Comparison of ENCODE assay signal across 8 cellular contexts in the genomic region with DNA sequence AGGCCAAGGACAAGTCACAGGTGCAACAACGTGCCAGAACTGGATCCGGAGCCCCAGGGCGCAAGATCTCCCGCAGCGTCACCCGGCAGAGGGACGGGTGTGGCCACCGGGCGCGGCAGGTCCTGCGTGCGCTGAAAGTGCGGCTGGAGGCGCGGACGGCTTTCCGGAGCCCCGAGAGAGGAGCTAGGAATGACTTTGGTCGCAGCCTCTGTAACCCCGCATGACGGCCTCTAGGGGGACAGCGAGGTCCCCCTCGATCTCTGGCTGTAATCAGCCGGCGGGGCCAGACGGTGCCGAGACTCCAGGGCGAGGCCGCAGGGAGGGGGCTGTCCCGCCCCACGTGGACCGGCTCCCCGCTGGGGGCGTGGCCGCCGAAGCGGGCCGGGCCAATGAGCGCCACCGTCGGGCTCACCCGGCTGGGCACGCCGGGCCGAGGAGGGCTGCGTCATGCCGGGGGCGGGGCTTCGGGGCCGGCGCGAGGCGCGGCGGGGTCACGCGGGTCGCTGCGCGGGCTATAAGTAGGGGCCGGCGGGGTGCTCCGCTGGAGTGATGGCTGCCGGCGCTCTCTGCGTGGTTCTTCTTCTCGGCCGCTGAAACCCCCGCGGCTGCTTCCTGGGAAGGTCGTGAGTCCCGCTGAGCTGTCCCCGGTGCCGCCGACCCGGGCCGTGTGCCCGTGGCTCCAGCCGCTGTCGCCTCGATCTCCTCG. TPM values are rescaled to one million over a fixed set of nuclear protein-coding genes. Genes with fewer than 3 reads are reported as not detected.
A peak's percentile ranks its signal among the peaks of the same experiment; 100 is the strongest.
DNase-seq lines count a peak whose midpoint lies in the region; ATAC-seq and TF ChIP-seq lines count a peak whose summit lies in the region.

A gene with protein sequence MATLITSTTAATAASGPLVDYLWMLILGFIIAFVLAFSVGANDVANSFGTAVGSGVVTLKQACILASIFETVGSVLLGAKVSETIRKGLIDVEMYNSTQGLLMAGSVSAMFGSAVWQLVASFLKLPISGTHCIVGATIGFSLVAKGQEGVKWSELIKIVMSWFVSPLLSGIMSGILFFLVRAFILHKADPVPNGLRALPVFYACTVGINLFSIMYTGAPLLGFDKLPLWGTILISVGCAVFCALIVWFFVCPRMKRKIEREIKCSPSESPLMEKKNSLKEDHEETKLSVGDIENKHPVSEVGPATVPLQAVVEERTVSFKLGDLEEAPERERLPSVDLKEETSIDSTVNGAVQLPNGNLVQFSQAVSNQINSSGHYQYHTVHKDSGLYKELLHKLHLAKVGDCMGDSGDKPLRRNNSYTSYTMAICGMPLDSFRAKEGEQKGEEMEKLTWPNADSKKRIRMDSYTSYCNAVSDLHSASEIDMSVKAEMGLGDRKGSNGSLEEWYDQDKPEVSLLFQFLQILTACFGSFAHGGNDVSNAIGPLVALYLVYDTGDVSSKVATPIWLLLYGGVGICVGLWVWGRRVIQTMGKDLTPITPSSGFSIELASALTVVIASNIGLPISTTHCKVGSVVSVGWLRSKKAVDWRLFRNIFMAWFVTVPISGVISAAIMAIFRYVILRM (plus strand): TSS at position 544 of the 706 bp plus-strand sequence. CDS start 890 bp downstream, outside the sequence.

- H3K36me3 Mint-ChIP-seq in activated T-cell treated with anti-CD3 and anti-CD28 coated beads, Interleukin-2, amount 50 U/mL, for 4 hours (ENCODE audit: insufficient read depth), result peaks cover 28% of the 10 kb centered on the region

- peaks cover 17 to 37% of the 10 kb centered on the region in 2 donors for H3K4me1 ChIP-seq in muscle layer of duodenum (ENCODE audit: control insufficient read depth in 1 of 2, insufficient read depth in 2 of 2, low read length in 2 of 2)

- no peaks in the 10 kb centered on the region for H3K27me3 ChIP-seq in muscle layer of duodenum (ENCODE audit: low read depth, low read length)

- H3K4me1 Mint-ChIP-seq in activated T-cell treated with anti-CD3 and anti-CD28 coated beads, Interleukin-2, amount 50 U/mL, for 4 hours (ENCODE audit: low read depth), result peaks cover 52% of the 10 kb centered on the region

- TF ChIP-seq EP300 in Ishikawa (IDR thresholded peaks at IDR 0.05; ENCODE audit: borderline replicate concordance), result peak; percentile 33

- DNase-seq in DMS53 (lab: John Stamatoyannopoulos, UW), result peak; percentile 99
- DNase-seq in activated T-cell treated with anti-CD3 and anti-CD28 coated beads, Interleukin-2, amount 50 U/mL, for 4 hours, result peak; percentile 99
- DNase-seq in stimulated activated CD8-positive, alpha-beta memory T cell treated with anti-CD3 and anti-CD28 coated beads, Interleukin-7, amount 100 ng/mL, for 48 hours (ENCODE audit: extremely low read depth in 1 of 2, low read depth in 1 of 2), result peak; percentile 91 to 99

- ATAC-seq in GM21576 (IDR thresholded peaks at IDR 0.05; ENCODE audit: unreplicated experiment) (peak; percentile 85), esophagus mucosa (peak; percentile 98)
- peak; percentile 92 to 93 for ATAC-seq in activated T-cell treated with anti-CD3 and anti-CD28 coated beads, Interleukin-2, amount 50 U/mL, for 4 hours

- no peak for TF ChIP-seq RAD21 in Ishikawa (IDR thresholded peaks at IDR 0.05; ENCODE audit: low read depth)

- H3K27ac ChIP-seq in muscle layer of duodenum (ENCODE audit: low read length), result peak within 1 kb of the TSS; percentile 86

- peak within 1 kb of the TSS; percentile 77 to 85 for H3K4me3 ChIP-seq in muscle layer of duodenum (ENCODE audit: low read depth in 1 of 2, low read length in 2 of 2)

- no peaks in the 10 kb centered on the region for H3K27me3 Mint-ChIP-seq in activated T-cell treated with anti-CD3 and anti-CD28 coated beads, Interleukin-2, amount 50 U/mL, for 4 hours (ENCODE audit: low read depth)

- no peaks in the 10 kb centered on the region for H3K9me3 Mint-ChIP-seq in activated T-cell treated with anti-CD3 and anti-CD28 coated beads, Interleukin-2, amount 50 U/mL, for 4 hours

- peak within 1 kb of the TSS; percentile 94 for H3K4me3 Mint-ChIP-seq in activated T-cell treated with anti-CD3 and anti-CD28 coated beads, Interleukin-2, amount 50 U/mL, for 4 hours

- peaks cover 5 to 25% of the 10 kb centered on the region in 2 donors for H3K36me3 ChIP-seq in muscle layer of duodenum (ENCODE audit: control insufficient read depth in 1 of 2, insufficient read depth in 2 of 2, low read length in 2 of 2)

- no peaks in the 10 kb centered on the region for H3K9me3 ChIP-seq in muscle layer of duodenum (ENCODE audit: control insufficient read depth in 1 of 2, low read length in 2 of 2)

TF ChIP-seq in Ishikawa, 13 proteins besides CTCF, POLR2A, EP300 and RAD21:
- TF ChIP-seq FOXM1 (IDR thresholded peaks at IDR 0.05; ENCODE audit: borderline replicate concordance, low read depth) (no peak; the same call in 1 of the 2 replicates), TEAD4 (IDR thresholded peaks at IDR 0.05) (peak; percentile 44; the same call in 1 of the 2 replicates), TAF1 (IDR thresholded peaks at IDR 0.05; ENCODE audit: low read depth) (peak; percentile 73; the same call in 1 of the 2 replicates), CEBPB (IDR thresholded peaks at IDR 0.05) (no peak; the same call in 1 of the 2 replicates), ZBTB7A (IDR thresholded peaks at IDR 0.05; ENCODE audit: low read depth) (no peak), CREB1 (IDR thresholded peaks at IDR 0.05; ENCODE audit: low read depth) (no peak), YY1 (IDR thresholded peaks at IDR 0.05; ENCODE audit: low read depth) (peak; percentile 91), NFIC (IDR thresholded peaks at IDR 0.05) (peak; percentile 59), TCF12 (IDR thresholded peaks at IDR 0.05; ENCODE audit: low read depth) (peak; percentile 76), EGR1 (IDR thresholded peaks at IDR 0.05) (no peak)
- TF ChIP-seq, protein P1, sequence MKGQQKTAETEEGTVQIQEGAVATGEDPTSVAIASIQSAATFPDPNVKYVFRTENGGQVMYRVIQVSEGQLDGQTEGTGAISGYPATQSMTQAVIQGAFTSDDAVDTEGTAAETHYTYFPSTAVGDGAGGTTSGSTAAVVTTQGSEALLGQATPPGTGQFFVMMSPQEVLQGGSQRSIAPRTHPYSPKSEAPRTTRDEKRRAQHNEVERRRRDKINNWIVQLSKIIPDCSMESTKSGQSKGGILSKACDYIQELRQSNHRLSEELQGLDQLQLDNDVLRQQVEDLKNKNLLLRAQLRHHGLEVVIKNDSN (IDR thresholded peaks at IDR 0.05), result peak; percentile 81
- TF ChIP-seq, protein P2, sequence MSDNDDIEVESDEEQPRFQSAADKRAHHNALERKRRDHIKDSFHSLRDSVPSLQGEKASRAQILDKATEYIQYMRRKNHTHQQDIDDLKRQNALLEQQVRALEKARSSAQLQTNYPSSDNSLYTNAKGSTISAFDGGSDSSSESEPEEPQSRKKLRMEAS (IDR thresholded peaks at IDR 0.05), result peak; percentile 84

TF ChIP-seq in PFSK-1, 5 proteins besides CTCF, POLR2A, EP300 and RAD21:
- peak; percentile 97 for TF ChIP-seq POLR2AphosphoS5 (IDR thresholded peaks at IDR 0.05; ENCODE audit: low read depth, low read length)
- TF ChIP-seq FOXP2 (optimal IDR thresholded peaks at IDR 0.05; ENCODE audit: borderline replicate concordance, extremely low read depth, extremely low read length, insufficient read depth), result peak; percentile 25
- TF ChIP-seq SIN3A (IDR thresholded peaks at IDR 0.05; ENCODE audit: borderline replicate concordance, insufficient read depth, low read length), result 0 out of 2 replicates have a peak, but pooled peaks have one; percentile 28
- peak; percentile 87 for TF ChIP-seq TAF1 (IDR thresholded peaks at IDR 0.05; ENCODE audit: borderline replicate concordance, insufficient read depth, low read length)
- TF ChIP-seq, protein P3, sequence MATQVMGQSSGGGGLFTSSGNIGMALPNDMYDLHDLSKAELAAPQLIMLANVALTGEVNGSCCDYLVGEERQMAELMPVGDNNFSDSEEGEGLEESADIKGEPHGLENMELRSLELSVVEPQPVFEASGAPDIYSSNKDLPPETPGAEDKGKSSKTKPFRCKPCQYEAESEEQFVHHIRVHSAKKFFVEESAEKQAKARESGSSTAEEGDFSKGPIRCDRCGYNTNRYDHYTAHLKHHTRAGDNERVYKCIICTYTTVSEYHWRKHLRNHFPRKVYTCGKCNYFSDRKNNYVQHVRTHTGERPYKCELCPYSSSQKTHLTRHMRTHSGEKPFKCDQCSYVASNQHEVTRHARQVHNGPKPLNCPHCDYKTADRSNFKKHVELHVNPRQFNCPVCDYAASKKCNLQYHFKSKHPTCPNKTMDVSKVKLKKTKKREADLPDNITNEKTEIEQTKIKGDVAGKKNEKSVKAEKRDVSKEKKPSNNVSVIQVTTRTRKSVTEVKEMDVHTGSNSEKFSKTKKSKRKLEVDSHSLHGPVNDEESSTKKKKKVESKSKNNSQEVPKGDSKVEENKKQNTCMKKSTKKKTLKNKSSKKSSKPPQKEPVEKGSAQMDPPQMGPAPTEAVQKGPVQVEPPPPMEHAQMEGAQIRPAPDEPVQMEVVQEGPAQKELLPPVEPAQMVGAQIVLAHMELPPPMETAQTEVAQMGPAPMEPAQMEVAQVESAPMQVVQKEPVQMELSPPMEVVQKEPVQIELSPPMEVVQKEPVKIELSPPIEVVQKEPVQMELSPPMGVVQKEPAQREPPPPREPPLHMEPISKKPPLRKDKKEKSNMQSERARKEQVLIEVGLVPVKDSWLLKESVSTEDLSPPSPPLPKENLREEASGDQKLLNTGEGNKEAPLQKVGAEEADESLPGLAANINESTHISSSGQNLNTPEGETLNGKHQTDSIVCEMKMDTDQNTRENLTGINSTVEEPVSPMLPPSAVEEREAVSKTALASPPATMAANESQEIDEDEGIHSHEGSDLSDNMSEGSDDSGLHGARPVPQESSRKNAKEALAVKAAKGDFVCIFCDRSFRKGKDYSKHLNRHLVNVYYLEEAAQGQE (IDR thresholded peaks at IDR 0.05; ENCODE audit: insufficient read depth in 1 of 2, low read depth in 2 of 2, low read length in 2 of 2), result peak; percentile 39 to 57; a peak in 2 of 4 replicates

RNA-seq across cellular contexts. Expression of the gene that starts here (rescaled TPM):
- polyA plus RNA-seq in PFSK-1 (2012; ENCODE audit: insufficient read length, low read depth), result 91.4 TPM
- 10 to 100 TPM; 68.2 to 79.7 (median 71.6) TPM for total RNA-seq in activated T-cell treated with anti-CD3 and anti-CD28 coated beads, Interleukin-2, amount 50 U/mL, for 4 hours
- total RNA-seq in esophagus mucosa, result 18.5 TPM

Comparison
In these comparisons a context has a peak if more than half of its experiments do, and no peak if none do; other contexts are left out.
1. Peak in every context shown above with its lines: DNase-seq, ATAC-seq, H3K4me3 ChIP-seq and H3K27ac ChIP-seq.